17 cellular contexts compared by ENCODE assay signal in genomic region chr11:86261328-86261727, GRCh38. TPM values are rescaled to one million over a fixed set of nuclear protein-coding genes. Genes with fewer than 3 reads are reported as not detected.
DNase-seq lines count a peak whose midpoint lies in the region; ATAC-seq, FAIRE-seq and TF ChIP-seq lines count a peak whose summit lies in the region.
"Had no signal": no experiment of that assay in that cellular context is flagged by ENCODE, and none has a peak within 500 bp of the region (broad histone marks: within the 10 kb centered on the region; RNA-seq: fewer than 3 reads in every experiment).

No MANE protein-coding gene starts in this region.

- no peak overlapping the region for H3K4me2 ChIP-seq in HCT116 (ENCODE audit: low read length)
- H3K4me2 ChIP-seq in H1 (ENCODE audit: insufficient read depth in 1 of 2, low read depth in 2 of 2, low read length in 2 of 2), result no peak overlapping the region
- no peak overlapping the region for H3K4me2 ChIP-seq in neuronal stem cell (ENCODE audit: insufficient read depth, low read length, poor library complexity, severe bottlenecking)
- H3K4me2 ChIP-seq: A549, KMS-11 had no signal

- H3K14ac ChIP-seq in H1 (ENCODE audit: insufficient read length) (no peak overlapping the region), neuronal stem cell (ENCODE audit: low read length) (no peak overlapping the region)

- no peak overlapping the region for H3K23ac ChIP-seq in H1 (ENCODE audit: insufficient read length)
- H3K23ac ChIP-seq in neuronal stem cell (ENCODE audit: low read depth, low read length, poor library complexity), result no peak overlapping the region

- no peak overlapping the region for H3K56ac ChIP-seq in H1 (replicated peaks; ENCODE audit: insufficient read length, low read depth, low read length)

- H3K23me2 ChIP-seq in H1 (ENCODE audit: low read depth, low read length), result no peaks in the 10 kb centered on the region

- H4K20me1 ChIP-seq in HCT116 (ENCODE audit: insufficient read depth) (peaks cover 2% of the 10 kb centered on the region; the same call in 1 of the 2 replicates), H1 (replicated peaks in 1 of 2; ENCODE audit: control insufficient read depth in 1 of 2, insufficient read depth in 2 of 2, low read length in 2 of 2) (peaks cover 0 to 2% of the 10 kb centered on the region in 2 experiments)

- no TSS peak for BruUV-seq in HCT116 (replicated peaks; lab: Mats Ljungman, UMichigan)

- H3K27me3 ChIP-seq in left ventricle myocardium inferior (ENCODE audit: low read depth) (no peaks in the 10 kb centered on the region), HCT116 (ENCODE audit: insufficient read depth, low read length) (no peaks in the 10 kb centered on the region), H1 (replicated peaks in 1 of 4; ENCODE audit: control insufficient read depth in 3 of 4, extremely low read depth in 1 of 4, insufficient read depth in 3 of 4, low read length in 3 of 4) (no peaks in the 10 kb centered on the region), neuronal stem cell (ENCODE audit: control insufficient read depth in 3 of 3, insufficient read depth in 3 of 3, low read depth in 1 of 3, low read length in 3 of 3) (no peaks in the 10 kb centered on the region)

- H2BK5ac ChIP-seq in H1 (ENCODE audit: low read depth, low read length), result no peak overlapping the region
- H2BK5ac ChIP-seq in neuronal stem cell (ENCODE audit: low read length), result no peak overlapping the region

- H2BK15ac ChIP-seq in H1 (ENCODE audit: low read length) (no peak overlapping the region), neuronal stem cell (ENCODE audit: low read length) (no peak overlapping the region)

- no peak for FAIRE-seq in H1 (lab: Jason Lieb, UNC)
- FAIRE-seq: A549 had no signal

- H3K79me2 ChIP-seq in HCT116 (ENCODE audit: insufficient read depth, low read length) (peaks cover 17% of the 10 kb centered on the region; the same call in 1 of the 2 replicates), H1 (ENCODE audit: control insufficient read depth in 1 of 2, insufficient read depth in 2 of 2, low read length in 2 of 2) (no peaks in the 10 kb centered on the region; a peak in 2 of 4 replicates)

- H3K4ac ChIP-seq in H1 (replicated peaks; ENCODE audit: insufficient read length, low read depth, low read length) (no peak overlapping the region), neuronal stem cell (ENCODE audit: low read length) (no peak overlapping the region)

- no peaks in the 10 kb centered on the region for H3K9me2 ChIP-seq in HCT116 (ENCODE audit: insufficient read depth)

- no peak overlapping the region for H2AFZ ChIP-seq in HCT116 (ENCODE audit: low read depth, low read length, poor library complexity, severe bottlenecking)
- H2AFZ ChIP-seq in H1 (ENCODE audit: low read length), result no peak overlapping the region
- H2AFZ ChIP-seq in neuronal stem cell (ENCODE audit: low read length), result no peak overlapping the region

- H3K27ac ChIP-seq in left ventricle myocardium inferior (replicated peaks) (no peak overlapping the region), HCT116 (ENCODE audit: low read depth, low read length) (no peak overlapping the region), H1 (ENCODE audit: low read depth, low read length) (no peak overlapping the region), neuronal stem cell (replicated peaks; ENCODE audit: low read length) (no peak overlapping the region)
- H3K27ac ChIP-seq: A549, KMS-11 had no signal

- no peak for ATAC-seq in Right ventricle myocardium inferior
- peak; percentile 42; the same call in 1 of the 2 replicates for ATAC-seq in HCT116
- no peak for ATAC-seq in GM21619 (IDR thresholded peaks at IDR 0.05; ENCODE audit: unreplicated experiment)
- no peak for ATAC-seq in GM21737 (IDR thresholded peaks at IDR 0.05; ENCODE audit: unreplicated experiment)

- no peak overlapping the region for H4K5ac ChIP-seq in H1 (ENCODE audit: insufficient read length, low read depth, low read length)

- H4K91ac ChIP-seq in H1 (replicated peaks; ENCODE audit: insufficient read length, low read length), result no peak overlapping the region
- no peak overlapping the region for H4K91ac ChIP-seq in neuronal stem cell (ENCODE audit: low read depth, low read length, poor library complexity)

- no peaks in the 10 kb centered on the region for H3K4me1 ChIP-seq in left ventricle myocardium inferior
- H3K4me1 ChIP-seq in HCT116 (ENCODE audit: control insufficient read depth in 1 of 2, insufficient read depth in 2 of 2, low read length in 2 of 2), result no peaks in the 10 kb centered on the region
- no peaks in the 10 kb centered on the region for H3K4me1 ChIP-seq in H1 (replicated peaks in 1 of 4; ENCODE audit: control insufficient read depth in 3 of 4, insufficient read depth in 4 of 4, low read length in 3 of 4)
- H3K4me1 ChIP-seq in neuronal stem cell (ENCODE audit: control insufficient read depth in 2 of 2, insufficient read depth in 1 of 2, low read depth in 1 of 2, low read length in 2 of 2), result no peaks in the 10 kb centered on the region
- H3K4me1 ChIP-seq: A549 had no signal

- H3K36me3 ChIP-seq in left ventricle myocardium inferior (peaks cover 70% of the 10 kb centered on the region), HCT116 (ENCODE audit: control insufficient read depth in 1 of 2, insufficient read depth in 2 of 2, low read length in 2 of 2) (peaks cover 2 to 9% of the 10 kb centered on the region in 2 experiments; a peak in 1 of 4 replicates), H1 (ENCODE audit: control insufficient read depth in 2 of 4, insufficient read depth in 4 of 4, low read length in 3 of 4) (peaks cover 3 to 31% (median 12%) of the 10 kb centered on the region in 4 experiments; a peak in 7 of 8 replicates), neuronal stem cell (replicated peaks in 1 of 2; ENCODE audit: control insufficient read depth in 2 of 2, insufficient read depth in 2 of 2, low read length in 2 of 2) (peaks cover 13 to 99% of the 10 kb centered on the region in 2 donors)

- TF ChIP-seq RAD21 in HCT116 (IDR thresholded peaks at IDR 0.05; ENCODE audit: low read depth) (no peak), H1 (IDR thresholded peaks at IDR 0.05 in 1 of 2, conservative IDR thresholded peaks at IDR 0.05 in 1 of 2; ENCODE audit: low read depth in 2 of 2, low read length in 2 of 2) (no peak; a peak in 1 of 4 replicates)

- no peak for TF ChIP-seq CTCF in left ventricle myocardium inferior (IDR thresholded peaks at IDR 0.05; ENCODE audit: borderline replicate concordance)
- TF ChIP-seq CTCF in HCT116 (IDR thresholded peaks at IDR 0.05 in 2 of 3, conservative IDR thresholded peaks at IDR 0.05 in 1 of 3; ENCODE audit: borderline replicate concordance in 1 of 3, insufficient read depth in 1 of 3, low read depth in 2 of 3, low read length in 2 of 3), result no peak
- peak in 2 of 3 experiments; percentile 3 to 16; a peak in 2 of 4 replicates for TF ChIP-seq CTCF in H1 (IDR thresholded peaks at IDR 0.05; ENCODE audit: control extremely low read depth in 1 of 3, insufficient read depth in 1 of 3, low read depth in 1 of 3, low read length in 3 of 3)

- H2BK120ac ChIP-seq in H1 (replicated peaks; ENCODE audit: low read depth, low read length) (no peak overlapping the region), neuronal stem cell (ENCODE audit: low read depth, low read length) (no peak overlapping the region)

- no peak overlapping the region for H2BK12ac ChIP-seq in H1 (ENCODE audit: low read depth, low read length)
- H2BK12ac ChIP-seq in neuronal stem cell (ENCODE audit: low read length), result no peak overlapping the region

- WGBS in H1 (ENCODE audit: extremely low coverage in 1 of 2, insufficient coverage in 1 of 2, insufficient read length in 1 of 2, insufficient replicate concordance in 2 of 2, low coverage in 1 of 2, low lambda C conversion rate in 2 of 2, missing lambda C conversion rate in 1 of 2), 2 experiments, result 93% methylated on average over 3 of the region's 3 CpGs; no CpG with 5 or more reads in 1 of the 2 experiments
- no CpG with 5 or more reads among the region's 3 CpGs for WGBS in neuronal stem cell (ENCODE audit: extremely low coverage in 2 of 2, insufficient read length in 2 of 2, insufficient replicate concordance in 1 of 2), 2 donors

- H4K8ac ChIP-seq in H1 (ENCODE audit: extremely low read depth, insufficient read depth, low read length) (no peak overlapping the region), neuronal stem cell (ENCODE audit: low read depth, low read length) (no peak overlapping the region)

- H3K9me3 ChIP-seq in left ventricle myocardium inferior (replicated peaks) (no peaks in the 10 kb centered on the region), HCT116 (ENCODE audit: control insufficient read depth in 1 of 2, insufficient read depth in 1 of 2, low read depth in 1 of 2, low read length in 2 of 2) (no peaks in the 10 kb centered on the region), H1 (ENCODE audit: insufficient read depth in 2 of 2, low read depth in 1 of 2, low read length in 1 of 2) (no peaks in the 10 kb centered on the region), neuronal stem cell (replicated peaks in 1 of 2; ENCODE audit: control insufficient read depth in 2 of 2, insufficient read depth in 1 of 2, low read depth in 1 of 2, low read length in 2 of 2) (no peaks in the 10 kb centered on the region)
- H3K9me3 ChIP-seq: A549 had no signal

- CTCF ChIA-PET in HCT116 (lab: Charles Lee) (no interaction called here), H1 (lab: Charles Lee; ENCODE audit: partially characterized antibody) (interaction anchor here (1.1 to 1.6 kb wide), 5 partner anchors 8 to 44 kb away, joined by 3 to 6 read pairs (median 3); no protein-coding TSS in a partner anchor)

- H2AK5ac ChIP-seq in H1 (ENCODE audit: low read depth, low read length) (no peak overlapping the region), neuronal stem cell (ENCODE audit: low read depth, low read length) (no peak overlapping the region)

- TF ChIP-seq EP300 in H1 (IDR thresholded peaks at IDR 0.05; ENCODE audit: borderline replicate concordance in 1 of 2, low read depth in 2 of 2, low read length in 2 of 2), result no peak

- H3K4me3 ChIP-seq in left ventricle myocardium inferior, result no peak overlapping the region
- H3K4me3 ChIP-seq in HCT116 (replicated peaks in 1 of 2; ENCODE audit: low read depth in 1 of 2, low read length in 2 of 2), result no peak overlapping the region
- H3K4me3 ChIP-seq in H1 (ENCODE audit: extremely low read depth in 1 of 4, insufficient read depth in 2 of 4, low read depth in 3 of 4, low read length in 4 of 4), result no peak overlapping the region
- no peak overlapping the region for H3K4me3 ChIP-seq in neuronal stem cell (ENCODE audit: low read length in 2 of 2)
- H3K4me3 ChIP-seq: A549 had no signal

- POLR2A ChIA-PET in HCT116 (lab: Charles Lee), result no interaction called here
- POLR2A ChIA-PET in H1 (lab: Charles Lee; ENCODE audit: partially characterized antibody), result no interaction called here

- no peak overlapping the region for H3K9ac ChIP-seq in HCT116 (ENCODE audit: low read length)
- H3K9ac ChIP-seq in H1 (replicated peaks in 1 of 4; ENCODE audit: extremely low read depth in 1 of 4, low read depth in 3 of 4, low read length in 3 of 4), result no peak overlapping the region
- H3K9ac ChIP-seq in neuronal stem cell (ENCODE audit: low read depth, low read length, poor library complexity), result no peak overlapping the region
- H3K9ac ChIP-seq: KMS-11 had no signal

- no peak overlapping the region for H3K18ac ChIP-seq in H1 (ENCODE audit: extremely low read depth, low read length)
- no peak overlapping the region for H3K18ac ChIP-seq in neuronal stem cell (ENCODE audit: low read length)

- H3K79me1 ChIP-seq in H1 (ENCODE audit: low read depth, low read length) (no peaks in the 10 kb centered on the region; the same call in 1 of the 2 replicates), neuronal stem cell (ENCODE audit: low read depth, low read length) (no peaks in the 10 kb centered on the region)

- peak; percentile 37 for DNase-seq in Right ventricle myocardium inferior (ENCODE audit: missing footprints)
- DNase-seq in left ventricle myocardium inferior, result no peak
- no peak for DNase-seq in HCT116 (ENCODE audit: low read depth, low spot score)
- no peak for DNase-seq in H1 (ENCODE audit: low read depth in 1 of 2, low spot score in 2 of 2)
- DNase-seq in neuronal stem cell (ENCODE audit: low spot score), result no peak
- DNase-seq: GDM1; NCI-H1092 treated with DMSO at 0.1 percent for 48 hours; NCI-H1436 treated with DMSO at 0.1 percent for 48 hours; NCI-H1930; NCI-H2227 treated with DMSO at 0.1 percent for 48 hours; NCI-H524; NCI-H774; NK-92 treated with Interleukin-12 subunit alpha and Interleukin-12 subunit beta, amount 100 ng/mL, for 24 hours had no signal

- RAD21 ChIA-PET in HCT116 (lab: Charles Lee; ENCODE audit: low non-redundant PET in 1 of 2, low total read pairs in 2 of 2, uncharacterized antibody in 2 of 2, unreplicated experiment in 2 of 2), result no interaction called here

- no peak overlapping the region for H2BK20ac ChIP-seq in H1 (ENCODE audit: low read length)

- intact Hi-C loops in Right ventricle myocardium inferior (cut with DNase I), result no loop called here
- intact Hi-C loops in left ventricle myocardium inferior (cut with micrococcal nuclease), result no loop called here
- intact Hi-C loops in HCT116 (cut with micrococcal nuclease), result no loop called here

- TF ChIP-seq POLR2A in HCT116 (IDR thresholded peaks at IDR 0.05; ENCODE audit: borderline replicate concordance, extremely low read depth, insufficient read depth, insufficient read length), result no peak
- no peak for TF ChIP-seq POLR2A in H1 (IDR thresholded peaks at IDR 0.05; ENCODE audit: control extremely low read depth in 1 of 2, low read depth in 2 of 2, low read length in 2 of 2)

RNA-seq across cellular contexts. Expression of gene EED, which starts 16.8 kb away (rescaled TPM):
- total RNA-seq in Right ventricle myocardium inferior (12.7 TPM), left ventricle myocardium inferior (13.1 TPM), HCT116 (2021; ENCODE audit: unreplicated experiment) (25.2 TPM)
- 18.8 and 19.2 TPM in 2 replicates for polyA plus RNA-seq in HCT116 (2012)
- 26.8 and 26.9 TPM in 2 replicates for total RNA-seq in H1 (2021; fragmentation: NEBNext Ultra II Directional; extraction: Animal tissue kit (Norgen Biotek cat#: 25700))
- polyA plus RNA-seq in H1 (2011; rRNA removed), result 7.0 and 12.6 TPM in 2 replicates
- 15.5 TPM for polyA plus RNA-seq in H1 (2011; cell fraction: cytosol; rRNA removed)
- 5.0 TPM for polyA plus RNA-seq in H1 (2011; cell fraction: nucleus; rRNA removed)
- polyA plus RNA-seq in H1 (2012, experiment 1 of 2), result 27.0 to 42.0 TPM (median 28.6 TPM) in 4 replicates
- 5.9 TPM for polyA plus RNA-seq in H1 (2012, experiment 2 of 2)
- 12.8 TPM for polyA plus RNA-seq in H1 (2013, experiment 1 of 2)
- polyA plus RNA-seq in H1 (2013, experiment 2 of 2), result 13.5 TPM
- polyA minus RNA-seq in H1 (2011; rRNA and poly(A)+ RNA removed), result 11.4 and 15.4 TPM in 2 replicates
- 10.7 TPM for polyA minus RNA-seq in H1 (2011; cell fraction: cytosol; rRNA and poly(A)+ RNA removed)
- 26.1 TPM for polyA minus RNA-seq in H1 (2011; cell fraction: nucleus; rRNA and poly(A)+ RNA removed)
- 27.9 TPM for polyA plus RNA-seq in neuronal stem cell (2013, experiment 1 of 2)
- 28.0 TPM for polyA plus RNA-seq in neuronal stem cell (2013, experiment 2 of 2)

RNA-seq across cellular contexts. Expression of gene HIKESHI, which starts 40.7 kb away (rescaled TPM):
- total RNA-seq in Right ventricle myocardium inferior, result 51.5 TPM
- total RNA-seq in left ventricle myocardium inferior, result 48.1 TPM
- 38.2 TPM for total RNA-seq in HCT116 (2021; ENCODE audit: unreplicated experiment)
- polyA plus RNA-seq in HCT116 (2012), result 33.9 and 51.2 TPM in 2 replicates
- 58.3 and 65.4 TPM in 2 replicates for total RNA-seq in H1 (2021; fragmentation: NEBNext Ultra II Directional; extraction: Animal tissue kit (Norgen Biotek cat#: 25700))
- polyA plus RNA-seq in H1 (2011; rRNA removed), result 65.9 and 90.2 TPM in 2 replicates
- 82.3 TPM for polyA plus RNA-seq in H1 (2011; cell fraction: cytosol; rRNA removed)
- polyA plus RNA-seq in H1 (2011; cell fraction: nucleus; rRNA removed), result 62.3 TPM
- polyA plus RNA-seq in H1 (2012, experiment 1 of 2), result 68.4 to 91.1 TPM (median 75.7 TPM) in 4 replicates
- polyA plus RNA-seq in H1 (2012, experiment 2 of 2), result 56.3 TPM
- polyA plus RNA-seq in H1 (2013, experiment 1 of 2), result 83.8 TPM
- polyA plus RNA-seq in H1 (2013, experiment 2 of 2), result 94.1 TPM
- 39.4 and 83.0 TPM in 2 replicates for polyA minus RNA-seq in H1 (2011; rRNA and poly(A)+ RNA removed)
- 27.5 TPM for polyA minus RNA-seq in H1 (2011; cell fraction: cytosol; rRNA and poly(A)+ RNA removed)
- 31.4 TPM for polyA minus RNA-seq in H1 (2011; cell fraction: nucleus; rRNA and poly(A)+ RNA removed)
- polyA plus RNA-seq in neuronal stem cell (2013, experiment 1 of 2), result 92.9 TPM
- polyA plus RNA-seq in neuronal stem cell (2013, experiment 2 of 2), result 91.9 TPM

Comparison
In these comparisons a context has a peak if more than half of its experiments do, and no peak if none do; other contexts are left out.
1. CTCF ChIP-seq: peak in H1 (2 of 3); none in left ventricle myocardium inferior (single experiment) and HCT116 (0 of 3).